In the genomic region with DNA sequence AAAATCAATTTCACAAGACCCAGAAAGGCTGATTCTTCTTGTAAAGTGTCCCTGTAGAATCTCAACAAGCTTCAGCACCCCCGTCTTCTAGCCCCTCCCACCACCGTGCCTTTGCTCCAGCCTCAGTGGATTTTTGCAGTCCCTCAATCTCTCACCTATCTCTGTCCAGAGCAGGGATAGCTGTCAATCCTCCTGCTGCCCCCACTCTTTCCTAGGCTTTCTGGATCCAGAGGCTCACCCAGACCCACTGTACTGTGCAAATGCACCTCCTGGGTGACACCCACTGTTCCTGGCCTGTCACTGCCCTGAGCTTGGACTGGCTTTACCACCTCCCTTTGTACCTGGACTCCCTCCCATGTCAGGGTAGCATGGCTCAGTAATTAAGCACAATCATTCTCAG, we compare ENCODE assay signal across 18 cellular contexts.
DNase-seq lines count a peak whose midpoint lies in the region; ATAC-seq and TF ChIP-seq lines count a peak whose summit lies in the region.
"Had no signal": no experiment of that assay in that cellular context is flagged by ENCODE, and none has a peak within 500 bp of the region (broad histone marks: within the 10 kb centered on the region; RNA-seq: fewer than 3 reads in every experiment).

No MANE protein-coding gene starts in this region.

- no peak overlapping the region for H2BK5ac ChIP-seq in neuronal stem cell (ENCODE audit: low read length)

- H2BK120ac ChIP-seq in neuronal stem cell (ENCODE audit: low read depth, low read length), result no peak overlapping the region

- H2AFZ ChIP-seq in neuronal stem cell (ENCODE audit: low read length), result no peak overlapping the region

- H3K4me3 ChIP-seq in neuronal stem cell (ENCODE audit: low read length in 2 of 2), result no peak overlapping the region
- no peak overlapping the region for H3K4me3 ChIP-seq in upper lobe of right lung
- H3K4me3 ChIP-seq: A549; BLaER1 treated with 17β-estradiol and CSF1 and Interleukin-3, amounts not matched to agents 10 nM and 100 nM had no signal

- intact Hi-C loops in activated CD4-positive, alpha-beta T cell treated with anti-CD3 and anti-CD28 coated beads, Interleukin-2, amount 10 ng/mL, durations not matched to agents 24 days and 14 days (cut with micrococcal nuclease), result no loop called here
- intact Hi-C loops in upper lobe of right lung (cut with DNase I), result no loop called here

- H3K4me1 Mint-ChIP-seq in activated CD4-positive, alpha-beta T cell treated with anti-CD3 and anti-CD28 coated beads, Interleukin-2, amount 10 ng/mL, durations not matched to agents 24 days and 14 days, result no peaks in the 10 kb centered on the region
- H3K4me1 Mint-ChIP-seq: B cell had no signal

- no CpG with 5 or more reads among the region's 2 CpGs for WGBS in neuronal stem cell (ENCODE audit: extremely low coverage in 2 of 2, insufficient read length in 2 of 2, insufficient replicate concordance in 1 of 2), 2 donors

- H4K8ac ChIP-seq in neuronal stem cell (ENCODE audit: low read depth, low read length), result no peak overlapping the region

- H3K27me3 ChIP-seq in neuronal stem cell (ENCODE audit: control insufficient read depth in 3 of 3, insufficient read depth in 3 of 3, low read depth in 1 of 3, low read length in 3 of 3) (no peaks in the 10 kb centered on the region), upper lobe of right lung (no peaks in the 10 kb centered on the region)
- H3K27me3 ChIP-seq: BLaER1 treated with 17β-estradiol and CSF1 and Interleukin-3, amounts not matched to agents 10 nM and 100 nM had no signal

- no peak overlapping the region for H2BK12ac ChIP-seq in neuronal stem cell (ENCODE audit: low read length)

- H3K14ac ChIP-seq in neuronal stem cell (ENCODE audit: low read length), result no peak overlapping the region

- ATAC-seq in upper lobe of right lung, result peak; percentile 15
- no peak for ATAC-seq in GM18870 (IDR thresholded peaks at IDR 0.05; ENCODE audit: unreplicated experiment)
- ATAC-seq in SK-N-SH treated with all-trans-retinoic acid at 6 μM for 48 hours, result no peak
- ATAC-seq: A549; CD8-positive, alpha-beta T cell had no signal

- H3K27ac ChIP-seq in neuronal stem cell (replicated peaks; ENCODE audit: low read length) (no peak overlapping the region), upper lobe of right lung (no peak overlapping the region)
- H3K27ac ChIP-seq: 22Rv1; A549; BLaER1 treated with 17β-estradiol and CSF1 and Interleukin-3, amounts not matched to agents 10 nM and 100 nM; C4-2B had no signal

- no peaks in the 10 kb centered on the region for H3K79me1 ChIP-seq in neuronal stem cell (ENCODE audit: low read depth, low read length)

- no peak overlapping the region for H4K91ac ChIP-seq in neuronal stem cell (ENCODE audit: low read depth, low read length, poor library complexity)

- no peak overlapping the region for H3K27ac Mint-ChIP-seq in activated CD4-positive, alpha-beta T cell treated with anti-CD3 and anti-CD28 coated beads, Interleukin-2, amount 10 ng/mL, durations not matched to agents 24 days and 14 days
- H3K27ac Mint-ChIP-seq: B cell; CD4-positive, alpha-beta T cell; CD8-positive, alpha-beta T cell had no signal

- H3K9me3 Mint-ChIP-seq in activated CD4-positive, alpha-beta T cell treated with anti-CD3 and anti-CD28 coated beads, Interleukin-2, amount 10 ng/mL, durations not matched to agents 24 days and 14 days, result no peaks in the 10 kb centered on the region

- H3K23ac ChIP-seq in neuronal stem cell (ENCODE audit: low read depth, low read length, poor library complexity), result no peak overlapping the region

- H3K9ac ChIP-seq in neuronal stem cell (ENCODE audit: low read depth, low read length, poor library complexity), result no peak overlapping the region
- H3K9ac ChIP-seq: BLaER1 treated with 17β-estradiol and CSF1 and Interleukin-3, amounts not matched to agents 10 nM and 100 nM had no signal

- peak; percentile 8 for DNase-seq in activated CD4-positive, alpha-beta T cell treated with anti-CD3 and anti-CD28 coated beads, Interleukin-2, amount 10 ng/mL, durations not matched to agents 24 days and 14 days
- no peak for DNase-seq in activated CD4-positive, alpha-beta T cell treated with anti-CD3 and anti-CD28 coated beads, Interleukin-2, amount 50 U/mL, for 4 hours
- DNase-seq in neuronal stem cell (ENCODE audit: low spot score) (no peak), upper lobe of right lung (no peak)
- DNase-seq: AML-193; Caco-2; Calu3; CD4-positive, alpha-beta T cell; CD8-positive, alpha-beta T cell; DMS79 treated with DMSO at 0.1 percent for 48 hours; GF-D8 had no signal

- no peak overlapping the region for H2BK15ac ChIP-seq in neuronal stem cell (ENCODE audit: low read length)

- H2AK5ac ChIP-seq in neuronal stem cell (ENCODE audit: low read depth, low read length), result no peak overlapping the region

- no peaks in the 10 kb centered on the region for H3K36me3 Mint-ChIP-seq in activated CD4-positive, alpha-beta T cell treated with anti-CD3 and anti-CD28 coated beads, Interleukin-2, amount 10 ng/mL, durations not matched to agents 24 days and 14 days (ENCODE audit: low read depth)
- H3K36me3 Mint-ChIP-seq: CD8-positive, alpha-beta T cell had no signal

- H3K18ac ChIP-seq in neuronal stem cell (ENCODE audit: low read length), result peak overlapping the region; percentile 9

- no peak overlapping the region for H3K4ac ChIP-seq in neuronal stem cell (ENCODE audit: low read length)

- H3K4me2 ChIP-seq in neuronal stem cell (ENCODE audit: insufficient read depth, low read length, poor library complexity, severe bottlenecking), result no peak overlapping the region
- H3K4me2 ChIP-seq: A549; BLaER1 treated with 17β-estradiol and CSF1 and Interleukin-3, amounts not matched to agents 10 nM and 100 nM had no signal

- no peak for TF ChIP-seq CTCF in upper lobe of right lung (IDR thresholded peaks at IDR 0.05)

- peaks cover 2% of the 10 kb centered on the region for H3K27me3 Mint-ChIP-seq in activated CD4-positive, alpha-beta T cell treated with anti-CD3 and anti-CD28 coated beads, Interleukin-2, amount 10 ng/mL, durations not matched to agents 24 days and 14 days

- H3K4me1 ChIP-seq in neuronal stem cell (ENCODE audit: control insufficient read depth in 2 of 2, insufficient read depth in 1 of 2, low read depth in 1 of 2, low read length in 2 of 2) (no peaks in the 10 kb centered on the region), upper lobe of right lung (no peaks in the 10 kb centered on the region)
- H3K4me1 ChIP-seq: A549; BLaER1 treated with 17β-estradiol and CSF1 and Interleukin-3, amounts not matched to agents 10 nM and 100 nM; Caco-2 had no signal

- H3K36me3 ChIP-seq in neuronal stem cell (replicated peaks in 1 of 2; ENCODE audit: control insufficient read depth in 2 of 2, insufficient read depth in 2 of 2, low read length in 2 of 2) (no peaks in the 10 kb centered on the region), upper lobe of right lung (no peaks in the 10 kb centered on the region)
- H3K36me3 ChIP-seq: BLaER1 treated with 17β-estradiol and CSF1 and Interleukin-3, amounts not matched to agents 10 nM and 100 nM had no signal

- H3K9me3 ChIP-seq in neuronal stem cell (replicated peaks in 1 of 2; ENCODE audit: control insufficient read depth in 2 of 2, insufficient read depth in 1 of 2, low read depth in 1 of 2, low read length in 2 of 2) (peaks cover 0 to 1% of the 10 kb centered on the region in 2 donors), upper lobe of right lung (no peaks in the 10 kb centered on the region)
- H3K9me3 ChIP-seq: A549, Caco-2 had no signal

- no peak overlapping the region for H3K4me3 Mint-ChIP-seq in activated CD4-positive, alpha-beta T cell treated with anti-CD3 and anti-CD28 coated beads, Interleukin-2, amount 10 ng/mL, durations not matched to agents 24 days and 14 days
- H3K4me3 Mint-ChIP-seq: B cell; CD4-positive, alpha-beta T cell; CD8-positive, alpha-beta T cell had no signal

TF ChIP-seq in SK-N-SH treated with all-trans-retinoic acid at 6 μM for 48 hours, 23 proteins besides CTCF, POLR2A, EP300 and RAD21 (continues in another document):
- TF ChIP-seq ARNTL (CRISPR knock-in tag; IDR thresholded peaks at IDR 0.05; ENCODE audit: borderline replicate concordance, low read depth) (no peak), PPARA (CRISPR knock-in tag; IDR thresholded peaks at IDR 0.05; ENCODE audit: borderline replicate concordance) (no peak), ZC3H10 (CRISPR knock-in tag; IDR thresholded peaks at IDR 0.05) (no peak), TOX (CRISPR knock-in tag; IDR thresholded peaks at IDR 0.05; ENCODE audit: borderline replicate concordance) (no peak), PATZ1 (CRISPR knock-in tag; IDR thresholded peaks at IDR 0.05; ENCODE audit: borderline replicate concordance) (no peak), RARB (CRISPR knock-in tag; IDR thresholded peaks at IDR 0.05) (no peak)
- TF ChIP-seq, protein P1, sequence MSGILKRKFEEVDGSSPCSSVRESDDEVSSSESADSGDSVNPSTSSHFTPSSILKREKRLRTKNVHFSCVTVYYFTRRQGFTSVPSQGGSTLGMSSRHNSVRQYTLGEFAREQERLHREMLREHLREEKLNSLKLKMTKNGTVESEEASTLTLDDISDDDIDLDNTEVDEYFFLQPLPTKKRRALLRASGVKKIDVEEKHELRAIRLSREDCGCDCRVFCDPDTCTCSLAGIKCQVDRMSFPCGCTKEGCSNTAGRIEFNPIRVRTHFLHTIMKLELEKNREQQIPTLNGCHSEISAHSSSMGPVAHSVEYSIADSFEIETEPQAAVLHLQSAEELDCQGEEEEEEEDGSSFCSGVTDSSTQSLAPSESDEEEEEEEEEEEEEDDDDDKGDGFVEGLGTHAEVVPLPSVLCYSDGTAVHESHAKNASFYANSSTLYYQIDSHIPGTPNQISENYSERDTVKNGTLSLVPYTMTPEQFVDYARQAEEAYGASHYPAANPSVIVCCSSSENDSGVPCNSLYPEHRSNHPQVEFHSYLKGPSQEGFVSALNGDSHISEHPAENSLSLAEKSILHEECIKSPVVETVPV (CRISPR knock-in tag; IDR thresholded peaks at IDR 0.05), result no peak
